1 cellular context compared by ENCODE assay signal in genomic region chr14:94636744-94637412, GRCh38.
A peak's percentile ranks its signal among the peaks of the same experiment; 100 is the strongest.
TF ChIP-seq lines count a peak whose summit lies in the region.

No MANE protein-coding gene starts in this region.

TF ChIP-seq in HepG2, 621 proteins besides CTCF, POLR2A, EP300 and RAD21 (continued from another document and continues in another):
- TF ChIP-seq, protein P1, sequence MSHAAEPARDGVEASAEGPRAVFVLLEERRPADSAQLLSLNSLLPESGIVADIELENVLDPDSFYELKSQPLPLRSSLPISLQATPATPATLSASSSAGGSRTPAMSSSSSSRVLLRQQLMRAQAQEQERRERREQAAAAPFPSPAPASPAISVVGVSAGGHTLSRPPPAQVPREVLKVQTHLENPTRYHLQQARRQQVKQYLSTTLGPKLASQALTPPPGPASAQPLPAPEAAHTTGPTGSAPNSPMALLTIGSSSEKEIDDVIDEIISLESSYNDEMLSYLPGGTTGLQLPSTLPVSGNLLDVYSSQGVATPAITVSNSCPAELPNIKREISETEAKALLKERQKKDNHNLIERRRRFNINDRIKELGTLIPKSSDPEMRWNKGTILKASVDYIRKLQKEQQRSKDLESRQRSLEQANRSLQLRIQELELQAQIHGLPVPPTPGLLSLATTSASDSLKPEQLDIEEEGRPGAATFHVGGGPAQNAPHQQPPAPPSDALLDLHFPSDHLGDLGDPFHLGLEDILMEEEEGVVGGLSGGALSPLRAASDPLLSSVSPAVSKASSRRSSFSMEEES (CRISPR knock-in tag; IDR thresholded peaks at IDR 0.05) = peak; percentile 57; the same call in 1 of the 2 replicates
- TF ChIP-seq ZNF652 (CRISPR knock-in tag; IDR thresholded peaks at IDR 0.05; ENCODE audit: borderline replicate concordance, low read depth) (peak; percentile 31; the same call in 1 of the 2 replicates), MEF2D (CRISPR knock-in tag; IDR thresholded peaks at IDR 0.05) (peak; percentile 82), ZNF17 (CRISPR knock-in tag; IDR thresholded peaks at IDR 0.05) (no peak), MIXL1 (CRISPR knock-in tag; IDR thresholded peaks at IDR 0.05) (peak; percentile 92), NFYB (CRISPR knock-in tag; IDR thresholded peaks at IDR 0.05) (no peak), GTF3A (CRISPR knock-in tag; conservative IDR thresholded peaks at IDR 0.05) (no peak), TCF12 (IDR thresholded peaks at IDR 0.05) (no peak), TCF12 (CRISPR knock-in tag; IDR thresholded peaks at IDR 0.05) (no peak), SOX13 (IDR thresholded peaks at IDR 0.05) (peak; percentile 64), SOX13 (CRISPR knock-in tag; conservative IDR thresholded peaks at IDR 0.05 in 1 of 2, IDR thresholded peaks at IDR 0.05 in 1 of 2) (peak in 1 of 2 experiments; percentile 87; a peak in 2 of 4 replicates), AKAP8 (CRISPR knock-in tag; IDR thresholded peaks at IDR 0.05) (no peak), NFKBIZ (CRISPR knock-in tag; IDR thresholded peaks at IDR 0.05) (no peak), AHDC1 (CRISPR knock-in tag; IDR thresholded peaks at IDR 0.05; ENCODE audit: borderline replicate concordance) (peak; percentile 93; the same call in 1 of the 2 replicates), ZBTB2 (CRISPR knock-in tag; IDR thresholded peaks at IDR 0.05; ENCODE audit: low read depth) (no peak), ZNF34 (CRISPR knock-in tag; IDR thresholded peaks at IDR 0.05; ENCODE audit: borderline replicate concordance) (no peak), RBM22 (optimal IDR thresholded peaks at IDR 0.05; ENCODE audit: low read length) (no peak), SUZ12 (IDR thresholded peaks at IDR 0.05; ENCODE audit: low read depth, low read length) (no peak), CREB3 (CRISPR knock-in tag; IDR thresholded peaks at IDR 0.05) (no peak), BCLAF1 (IDR thresholded peaks at IDR 0.05) (no peak), GATA4 (IDR thresholded peaks at IDR 0.05; ENCODE audit: borderline replicate concordance, low read depth) (peak; percentile 99), ZNF660 (CRISPR knock-in tag; IDR thresholded peaks at IDR 0.05; ENCODE audit: borderline replicate concordance, low read depth) (no peak), ZBTB49 (CRISPR knock-in tag; IDR thresholded peaks at IDR 0.05; ENCODE audit: borderline replicate concordance) (no peak), KDM4B (CRISPR knock-in tag; IDR thresholded peaks at IDR 0.05) (no peak), BRD4 (CRISPR knock-in tag; IDR thresholded peaks at IDR 0.05) (no peak), ZNF878 (CRISPR knock-in tag; IDR thresholded peaks at IDR 0.05) (peak; percentile 22; the same call in 1 of the 2 replicates), SATB2 (CRISPR knock-in tag; IDR thresholded peaks at IDR 0.05) (no peak), FOXK2 (IDR thresholded peaks at IDR 0.05) (no peak), HOXA7 (CRISPR knock-in tag; IDR thresholded peaks at IDR 0.05) (no peak), NFE2L2 (IDR thresholded peaks at IDR 0.05; ENCODE audit: low read length) (no peak), ZFYVE20 (CRISPR knock-in tag; IDR thresholded peaks at IDR 0.05; ENCODE audit: borderline replicate concordance, low read depth) (no peak)
- TF ChIP-seq, protein P2, sequence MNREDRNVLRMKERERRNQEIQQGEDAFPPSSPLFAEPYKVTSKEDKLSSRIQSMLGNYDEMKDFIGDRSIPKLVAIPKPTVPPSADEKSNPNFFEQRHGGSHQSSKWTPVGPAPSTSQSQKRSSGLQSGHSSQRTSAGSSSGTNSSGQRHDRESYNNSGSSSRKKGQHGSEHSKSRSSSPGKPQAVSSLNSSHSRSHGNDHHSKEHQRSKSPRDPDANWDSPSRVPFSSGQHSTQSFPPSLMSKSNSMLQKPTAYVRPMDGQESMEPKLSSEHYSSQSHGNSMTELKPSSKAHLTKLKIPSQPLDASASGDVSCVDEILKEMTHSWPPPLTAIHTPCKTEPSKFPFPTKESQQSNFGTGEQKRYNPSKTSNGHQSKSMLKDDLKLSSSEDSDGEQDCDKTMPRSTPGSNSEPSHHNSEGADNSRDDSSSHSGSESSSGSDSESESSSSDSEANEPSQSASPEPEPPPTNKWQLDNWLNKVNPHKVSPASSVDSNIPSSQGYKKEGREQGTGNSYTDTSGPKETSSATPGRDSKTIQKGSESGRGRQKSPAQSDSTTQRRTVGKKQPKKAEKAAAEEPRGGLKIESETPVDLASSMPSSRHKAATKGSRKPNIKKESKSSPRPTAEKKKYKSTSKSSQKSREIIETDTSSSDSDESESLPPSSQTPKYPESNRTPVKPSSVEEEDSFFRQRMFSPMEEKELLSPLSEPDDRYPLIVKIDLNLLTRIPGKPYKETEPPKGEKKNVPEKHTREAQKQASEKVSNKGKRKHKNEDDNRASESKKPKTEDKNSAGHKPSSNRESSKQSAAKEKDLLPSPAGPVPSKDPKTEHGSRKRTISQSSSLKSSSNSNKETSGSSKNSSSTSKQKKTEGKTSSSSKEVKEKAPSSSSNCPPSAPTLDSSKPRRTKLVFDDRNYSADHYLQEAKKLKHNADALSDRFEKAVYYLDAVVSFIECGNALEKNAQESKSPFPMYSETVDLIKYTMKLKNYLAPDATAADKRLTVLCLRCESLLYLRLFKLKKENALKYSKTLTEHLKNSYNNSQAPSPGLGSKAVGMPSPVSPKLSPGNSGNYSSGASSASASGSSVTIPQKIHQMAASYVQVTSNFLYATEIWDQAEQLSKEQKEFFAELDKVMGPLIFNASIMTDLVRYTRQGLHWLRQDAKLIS (CRISPR knock-in tag; IDR thresholded peaks at IDR 0.05) = no peak
- TF ChIP-seq, protein P3, sequence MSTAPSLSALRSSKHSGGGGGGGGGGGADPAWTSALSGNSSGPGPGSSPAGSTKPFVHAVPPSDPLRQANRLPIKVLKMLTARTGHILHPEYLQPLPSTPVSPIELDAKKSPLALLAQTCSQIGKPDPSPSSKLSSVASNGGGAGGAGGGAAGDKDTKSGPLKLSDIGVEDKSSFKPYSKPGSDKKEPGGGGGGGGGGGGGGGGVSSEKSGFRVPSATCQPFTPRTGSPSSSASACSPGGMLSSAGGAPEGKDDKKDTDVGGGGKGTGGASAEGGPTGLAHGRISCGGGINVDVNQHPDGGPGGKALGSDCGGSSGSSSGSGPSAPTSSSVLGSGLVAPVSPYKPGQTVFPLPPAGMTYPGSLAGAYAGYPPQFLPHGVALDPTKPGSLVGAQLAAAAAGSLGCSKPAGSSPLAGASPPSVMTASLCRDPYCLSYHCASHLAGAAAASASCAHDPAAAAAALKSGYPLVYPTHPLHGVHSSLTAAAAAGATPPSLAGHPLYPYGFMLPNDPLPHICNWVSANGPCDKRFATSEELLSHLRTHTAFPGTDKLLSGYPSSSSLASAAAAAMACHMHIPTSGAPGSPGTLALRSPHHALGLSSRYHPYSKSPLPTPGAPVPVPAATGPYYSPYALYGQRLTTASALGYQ (CRISPR knock-in tag; IDR thresholded peaks at IDR 0.05) = peak; percentile 95
- TF ChIP-seq, protein P4, sequence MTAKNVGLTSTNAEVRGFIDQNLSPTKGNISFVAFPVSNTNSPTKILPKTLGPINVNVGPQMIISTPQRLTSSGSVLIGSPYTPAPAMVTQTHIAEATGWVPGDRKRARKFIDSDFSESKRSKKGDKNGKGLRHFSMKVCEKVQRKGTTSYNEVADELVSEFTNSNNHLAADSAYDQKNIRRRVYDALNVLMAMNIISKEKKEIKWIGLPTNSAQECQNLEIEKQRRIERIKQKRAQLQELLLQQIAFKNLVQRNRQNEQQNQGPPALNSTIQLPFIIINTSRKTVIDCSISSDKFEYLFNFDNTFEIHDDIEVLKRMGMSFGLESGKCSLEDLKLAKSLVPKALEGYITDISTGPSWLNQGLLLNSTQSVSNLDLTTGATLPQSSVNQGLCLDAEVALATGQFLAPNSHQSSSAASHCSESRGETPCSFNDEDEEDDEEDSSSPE (CRISPR knock-in tag; IDR thresholded peaks at IDR 0.05) = no peak
